Comparison of ENCODE assay signal across 24 cellular contexts in the genomic region with DNA sequence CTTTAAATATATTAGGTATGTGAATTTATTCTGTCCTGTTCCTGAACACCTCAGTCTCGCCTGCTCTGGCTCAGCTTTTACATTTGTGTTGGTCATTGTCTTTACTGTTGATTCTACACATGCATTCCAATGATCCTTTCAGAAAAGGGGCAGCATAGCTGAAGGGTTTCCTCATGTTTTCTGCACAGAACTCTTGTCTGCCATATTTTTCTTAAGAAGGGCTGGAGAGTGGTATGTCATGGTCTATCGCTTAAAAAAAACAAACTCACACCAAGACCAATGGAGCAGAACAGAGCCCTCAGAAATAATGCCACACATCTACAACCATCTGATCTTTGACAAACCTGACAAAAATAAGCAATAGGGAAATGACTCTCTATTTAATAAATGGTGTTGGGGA.
"Had no signal": no experiment of that assay in that cellular context is flagged by ENCODE, and none has a peak within 500 bp of the region (broad histone marks: within the 10 kb centered on the region; RNA-seq: fewer than 3 reads in every experiment).

No MANE protein-coding gene starts in this region.

- H3K4me3 ChIP-seq: neural progenitor cell, ovary, right lobe of liver, sigmoid colon, suprapubic skin, testis, tibial nerve, upper lobe of left lung, vagina had no signal

- H3K36me3 ChIP-seq: neural progenitor cell, ovary, right lobe of liver, sigmoid colon, suprapubic skin, tibial nerve, upper lobe of left lung, vagina had no signal

- H3K4me1 ChIP-seq: neural progenitor cell, parathyroid adenoma, right lobe of liver, sigmoid colon, suprapubic skin, testis, tibial nerve, upper lobe of left lung, vagina had no signal

- H3K9me3 ChIP-seq: ovary, right lobe of liver, sigmoid colon, suprapubic skin, testis, tibial nerve, upper lobe of left lung, vagina had no signal

- H3K27ac ChIP-seq: neural progenitor cell, ovary, parathyroid adenoma, right lobe of liver, sigmoid colon, suprapubic skin, testis, tibial nerve, upper lobe of left lung, vagina had no signal

- H3K27me3 ChIP-seq: neural progenitor cell, ovary, right lobe of liver, sigmoid colon, suprapubic skin, testis, tibial nerve, upper lobe of left lung, vagina had no signal

- DNase-seq: naive thymus-derived CD4-positive, alpha-beta T cell; natural killer cell; occipital lobe; ovary; posterior cingulate gyrus; right cardiac atrium; right lobe of liver; sigmoid colon; small intestine; stimulated activated CD4-positive, alpha-beta T cell treated with anti-CD3 and anti-CD28 coated beads, Interleukin-1b, Interleukin-23, amount 100 ng/mL, for 48 hours; stimulated activated CD4-positive, alpha-beta T cell treated with anti-CD3 and anti-CD28 coated beads, Interleukin-4, amount 100 ng/mL, for 1 hour; stimulated activated CD4-positive, alpha-beta T cell treated with anti-CD3 and anti-CD28 coated beads, Interleukin-4, amount 100 ng/mL, for 4 hours; stimulated activated CD8-positive, alpha-beta memory T cell treated with anti-CD3 and anti-CD28 coated beads, Interleukin-4, amount 100 ng/mL, for 48 hours; stimulated activated naive CD4-positive, alpha-beta T cell; substantia nigra; testis; trophoblast cell; upper lobe of left lung had no signal

- ATAC-seq: naive thymus-derived CD4-positive, alpha-beta T cell; natural killer cell; right cardiac atrium; right lobe of liver; stimulated activated memory B cell treated with anti-CD40 and anti-IgM and Interleukin-4, amounts not matched to agents 10 μg/mL and 1 μg/mL and 100 μg/mL, for 72 hours had no signal
